21 cellular contexts compared by ENCODE assay signal in the genomic region with DNA sequence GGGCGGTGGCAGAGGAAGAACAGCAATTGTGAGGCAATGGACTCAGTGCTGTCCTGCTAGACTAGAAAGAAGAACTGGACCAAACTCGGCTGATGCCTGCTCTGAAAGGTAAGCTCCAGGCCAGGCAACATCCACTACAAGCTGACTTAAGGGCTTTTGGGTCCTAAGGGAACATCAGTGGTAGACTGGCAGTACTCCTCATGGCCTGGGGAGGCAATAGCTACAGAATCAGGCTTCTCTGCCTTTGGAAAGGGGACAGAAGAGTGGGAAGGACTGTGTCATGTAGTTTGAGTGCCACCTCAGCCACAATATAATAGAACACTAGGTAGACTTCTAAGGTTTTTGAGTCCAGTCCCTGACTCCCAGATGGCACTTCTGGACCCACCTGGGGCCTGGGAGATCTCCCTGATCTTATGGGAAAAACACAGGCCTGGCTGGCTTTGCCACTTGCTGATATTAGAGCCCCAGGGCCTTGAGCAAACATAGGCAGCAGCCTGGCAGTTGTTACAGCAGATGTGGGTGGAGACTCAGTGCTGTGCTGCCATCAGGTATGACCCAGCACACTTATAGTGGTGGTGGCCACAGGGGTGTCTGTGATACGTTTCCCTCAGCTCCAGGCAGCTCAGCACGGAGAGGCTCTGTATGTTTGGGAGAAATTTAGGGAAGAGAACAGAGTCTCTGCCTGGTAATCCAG. TPM values are rescaled to one million over a fixed set of nuclear protein-coding genes. Genes with fewer than 3 reads are reported as not detected.
"Had no signal": no experiment of that assay in that cellular context is flagged by ENCODE, and none has a peak within 500 bp of the region (broad histone marks: within the 10 kb centered on the region; RNA-seq: fewer than 3 reads in every experiment).

No MANE protein-coding gene starts in this region.

- H3K9me3 ChIP-seq: breast epithelium, tibial nerve had no signal

- H3K27me3 ChIP-seq: tibial nerve had no signal

- H3K4me2 ChIP-seq: smooth muscle cell had no signal

- ATAC-seq: activated CD8-positive, alpha-beta T cell treated with anti-CD3 and anti-CD28 coated beads for 36 hours; activated T-cell treated with anti-CD3 and anti-CD28 coated beads, Interleukin-2, amount 50 U/mL, for 72 hours; left colon; naive thymus-derived CD4-positive, alpha-beta T cell; right cardiac atrium; stimulated activated effector memory CD8-positive, alpha-beta T cell treated with anti-CD3 and anti-CD28 coated beads, Interleukin-12 subunit alpha, Interleukin-12 subunit beta, amount 100 ng/mL, for 72 hours had no signal

- H3K4me1 ChIP-seq: breast epithelium, tibial nerve had no signal

- DNase-seq: activated CD4-positive, alpha-beta T cell treated with anti-CD3 and anti-CD28 coated beads for 4 hours; activated CD8-positive, alpha-beta memory T cell treated with anti-CD3 and anti-CD28 coated beads, Interleukin-2, amount 50 U/mL, for 4 hours; activated CD8-positive, alpha-beta T cell treated with anti-CD3 and anti-CD28 coated beads for 36 hours; activated gamma-delta T cell treated with Interleukin-2 at 50 U/mL for 16 hours; activated naive CD8-positive, alpha-beta T cell treated with anti-CD3 and anti-CD28 coated beads for 36 hours; activated T-cell treated with anti-CD3 and anti-CD28 coated beads, Interleukin-2, amount 50 U/mL, for 72 hours; anterior cingulate cortex; hypothalamus; left colon; naive thymus-derived CD4-positive, alpha-beta T cell; posterior cingulate gyrus; right cardiac atrium; WERI-Rb-1 had no signal

- H3K36me3 ChIP-seq: breast epithelium, tibial nerve, WERI-Rb-1 had no signal

- H3K4me3 ChIP-seq: breast epithelium, lung, smooth muscle cell, tibial nerve had no signal

- H3K27ac ChIP-seq: breast epithelium, tibial nerve, WERI-Rb-1 had no signal

RNA-seq across cellular contexts. Expression of a gene that starts 9.2 kb away (rescaled TPM):
- total RNA-seq: activated CD8-positive, alpha-beta T cell treated with anti-CD3 and anti-CD28 coated beads for 36 hours; activated naive CD8-positive, alpha-beta T cell treated with anti-CD3 and anti-CD28 coated beads for 36 hours; breast epithelium; chondrocyte; dermis microvascular lymphatic vessel endothelial cell; right cardiac atrium; smooth muscle cell; tibial nerve had no signal
- polyA plus RNA-seq: esophagus; naive thymus-derived CD4-positive, alpha-beta T cell; right cardiac atrium; smooth muscle cell had no signal

RNA-seq across cellular contexts. Expression of a gene that starts 31.7 kb away (rescaled TPM):
- total RNA-seq: activated CD8-positive, alpha-beta T cell treated with anti-CD3 and anti-CD28 coated beads for 36 hours; activated naive CD8-positive, alpha-beta T cell treated with anti-CD3 and anti-CD28 coated beads for 36 hours; activated T-cell treated with anti-CD3 and anti-CD28 coated beads, Interleukin-2, amount 50 U/mL, for 72 hours; breast epithelium; chondrocyte; dermis microvascular lymphatic vessel endothelial cell; left colon; lung; naive thymus-derived CD4-positive, alpha-beta T cell; right cardiac atrium; smooth muscle cell; tibial nerve had no signal
- polyA plus RNA-seq: lung; naive thymus-derived CD4-positive, alpha-beta T cell; right cardiac atrium; smooth muscle cell had no signal

RNA-seq across cellular contexts. Expression of a gene that starts 42.7 kb away (rescaled TPM):
- total RNA-seq: breast epithelium, chondrocyte, dermis microvascular lymphatic vessel endothelial cell, left colon, lung, right cardiac atrium, smooth muscle cell, tibial nerve had no signal
- polyA plus RNA-seq: esophagus, lung, right cardiac atrium, smooth muscle cell had no signal
